Comparison of ENCODE assay signal across 29 cellular contexts in the genomic region with DNA sequence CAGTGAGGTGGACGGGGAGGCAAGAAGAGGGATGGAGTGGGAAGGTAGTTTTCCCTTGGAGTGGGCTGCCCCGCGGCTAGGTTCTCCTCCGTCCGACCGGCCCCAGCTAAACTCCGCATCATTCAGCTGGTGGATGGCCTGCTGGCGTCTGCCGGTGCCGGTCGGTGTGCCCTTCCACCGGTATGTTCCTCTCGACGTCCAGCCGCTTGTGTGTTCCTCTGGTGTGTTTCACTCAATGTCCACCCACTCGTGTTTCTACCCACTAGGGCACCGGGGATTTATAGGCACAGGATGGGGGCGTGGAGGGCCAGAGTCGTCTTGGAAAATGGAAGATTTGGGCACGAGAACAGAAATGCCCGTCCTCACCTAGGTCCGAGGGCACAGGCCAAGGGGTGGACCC.
"Had no signal": no experiment of that assay in that cellular context is flagged by ENCODE, and none has a peak within 500 bp of the region (broad histone marks: within the 10 kb centered on the region; RNA-seq: fewer than 3 reads in every experiment).

No MANE protein-coding gene starts in this region.

- FAIRE-seq: keratinocyte had no signal

- H2AFZ ChIP-seq: neural progenitor cell had no signal

- H3K4me1 ChIP-seq: colonic mucosa, gastrocnemius medialis, neural progenitor cell, prostate gland, right atrium auricular region, testis, tibial artery had no signal

- H3K4me2 ChIP-seq: neural progenitor cell had no signal

- H3K27ac ChIP-seq: colonic mucosa, epithelial cell of prostate, gastrocnemius medialis, neural progenitor cell, prostate gland, right atrium auricular region, testis, tibial artery had no signal

- H3K36me3 ChIP-seq: colonic mucosa, gastrocnemius medialis, neural progenitor cell, prostate gland, right atrium auricular region, tibial artery had no signal

- DNase-seq: colonic mucosa; effector CD8-positive, alpha-beta T cell; foreskin fibroblast; gastrocnemius medialis; head of caudate nucleus; naive B cell; nucleus accumbens; stimulated activated CD4-positive, alpha-beta T cell treated with anti-CD3 and anti-CD28 coated beads, Interleukin-4, amount 100 ng/mL, for 4 hours; stimulated activated naive CD8-positive, alpha-beta T cell treated with anti-CD3 and anti-CD28 coated beads, Interleukin-15, Interleukin-2, amounts not matched to agents 100 U/mL and 50 U/mL, for 24 hours; substantia nigra; testis; tibial artery had no signal

- H3K27me3 Mint-ChIP-seq: dendritic cell treated with granulocyte-macrophage colony-stimulating factor and Interleukin-4, amounts not matched to agents 40 ng/mL and 50 ng/mL, for 4 days; natural killer cell treated with Interleukin-12 subunit alpha and Interleukin-12 subunit beta and Interleukin-15 and Interleukin-18, amount 100 ng/mL, for 72 hours; stimulated activated memory B cell treated with anti-CD40 and anti-IgM and Interleukin-4, amounts not matched to agents 10 μg/mL and 1 μg/mL and 100 μg/mL, for 72 hours; type B pancreatic cell had no signal

- H3K27me3 ChIP-seq: colonic mucosa, gastrocnemius medialis, neural progenitor cell, right atrium auricular region, testis, tibial artery had no signal

- H3K4me1 Mint-ChIP-seq: endodermal cell; memory B cell; mesothelial cell of epicardium; naive B cell; neural progenitor cell; stimulated activated memory B cell treated with anti-CD40 and anti-IgM and Interleukin-4, amounts not matched to agents 10 μg/mL and 1 μg/mL and 100 μg/mL, for 72 hours had no signal

- H3K9me3 Mint-ChIP-seq: natural killer cell treated with Interleukin-12 subunit alpha and Interleukin-12 subunit beta and Interleukin-15 and Interleukin-18, amount 100 ng/mL, for 72 hours; neural progenitor cell; stimulated activated memory B cell treated with anti-CD40 and anti-IgM and Interleukin-4, amounts not matched to agents 10 μg/mL and 1 μg/mL and 100 μg/mL, for 72 hours; type B pancreatic cell had no signal

- H3K4me3 Mint-ChIP-seq: dendritic cell treated with granulocyte-macrophage colony-stimulating factor and Interleukin-4, amounts not matched to agents 40 ng/mL and 50 ng/mL, for 4 days; endodermal cell; memory B cell; mesothelial cell of epicardium; natural killer cell treated with Interleukin-12 subunit alpha and Interleukin-12 subunit beta and Interleukin-15 and Interleukin-18, amount 100 ng/mL, for 72 hours; neural progenitor cell; stimulated activated memory B cell treated with anti-CD40 and anti-IgM and Interleukin-4, amounts not matched to agents 10 μg/mL and 1 μg/mL and 100 μg/mL, for 72 hours; type B pancreatic cell had no signal

- H3K9ac ChIP-seq: neural progenitor cell had no signal

- H3K9me3 ChIP-seq: colonic mucosa, gastrocnemius medialis, mucosa of descending colon, prostate gland, testis, tibial artery had no signal

- ATAC-seq: esophagus mucosa; gastrocnemius medialis; left lobe of liver; mucosa of descending colon; natural killer cell treated with Interleukin-12 subunit alpha and Interleukin-12 subunit beta and Interleukin-15 and Interleukin-18, amount 100 ng/mL, for 72 hours; sciatic nerve had no signal

- H3K36me3 Mint-ChIP-seq: memory B cell; mesothelial cell of epicardium; naive B cell; natural killer cell treated with Interleukin-12 subunit alpha and Interleukin-12 subunit beta and Interleukin-15 and Interleukin-18, amount 100 ng/mL, for 72 hours; neural progenitor cell; stimulated activated memory B cell treated with anti-CD40 and anti-IgM and Interleukin-4, amounts not matched to agents 10 μg/mL and 1 μg/mL and 100 μg/mL, for 72 hours; type B pancreatic cell had no signal

- H3K4me3 ChIP-seq: colonic mucosa, gastrocnemius medialis, lung, mucosa of descending colon, neural progenitor cell, prostate gland, right atrium auricular region, testis, tibial artery had no signal
